ENCODE assay signal across 1 cellular context in genomic region chr4:64581422-64581821, GRCh38.
A peak's percentile ranks its signal among the peaks of the same experiment; 100 is the strongest.
TF ChIP-seq lines count a peak whose summit lies in the region.

No MANE protein-coding gene starts in this region.

TF ChIP-seq in K562, 482 proteins besides CTCF, POLR2A, EP300 and RAD21 (continued from another document):
- TF ChIP-seq MAFG (tag; conservative IDR thresholded peaks at IDR 0.05) (peak; percentile 51), HLTF (IDR thresholded peaks at IDR 0.05) (no peak), ZNF316 (IDR thresholded peaks at IDR 0.05) (peak; percentile 25; the same call in 1 of the 2 replicates), MAFK (IDR thresholded peaks at IDR 0.05; ENCODE audit: low read length) (peak; percentile 36; the same call in 1 of the 2 replicates), RFX5 (IDR thresholded peaks at IDR 0.05; ENCODE audit: low read depth, low read length) (no peak), ATF7 (IDR thresholded peaks at IDR 0.05) (no peak), ZNF717 (CRISPR knock-in tag; IDR thresholded peaks at IDR 0.05) (no peak), C11orf30 (IDR thresholded peaks at IDR 0.05; ENCODE audit: low read depth) (peak; percentile 37; the same call in 1 of the 2 replicates)
